Comparison of ENCODE assay signal across 8 cellular contexts in the genomic region with DNA sequence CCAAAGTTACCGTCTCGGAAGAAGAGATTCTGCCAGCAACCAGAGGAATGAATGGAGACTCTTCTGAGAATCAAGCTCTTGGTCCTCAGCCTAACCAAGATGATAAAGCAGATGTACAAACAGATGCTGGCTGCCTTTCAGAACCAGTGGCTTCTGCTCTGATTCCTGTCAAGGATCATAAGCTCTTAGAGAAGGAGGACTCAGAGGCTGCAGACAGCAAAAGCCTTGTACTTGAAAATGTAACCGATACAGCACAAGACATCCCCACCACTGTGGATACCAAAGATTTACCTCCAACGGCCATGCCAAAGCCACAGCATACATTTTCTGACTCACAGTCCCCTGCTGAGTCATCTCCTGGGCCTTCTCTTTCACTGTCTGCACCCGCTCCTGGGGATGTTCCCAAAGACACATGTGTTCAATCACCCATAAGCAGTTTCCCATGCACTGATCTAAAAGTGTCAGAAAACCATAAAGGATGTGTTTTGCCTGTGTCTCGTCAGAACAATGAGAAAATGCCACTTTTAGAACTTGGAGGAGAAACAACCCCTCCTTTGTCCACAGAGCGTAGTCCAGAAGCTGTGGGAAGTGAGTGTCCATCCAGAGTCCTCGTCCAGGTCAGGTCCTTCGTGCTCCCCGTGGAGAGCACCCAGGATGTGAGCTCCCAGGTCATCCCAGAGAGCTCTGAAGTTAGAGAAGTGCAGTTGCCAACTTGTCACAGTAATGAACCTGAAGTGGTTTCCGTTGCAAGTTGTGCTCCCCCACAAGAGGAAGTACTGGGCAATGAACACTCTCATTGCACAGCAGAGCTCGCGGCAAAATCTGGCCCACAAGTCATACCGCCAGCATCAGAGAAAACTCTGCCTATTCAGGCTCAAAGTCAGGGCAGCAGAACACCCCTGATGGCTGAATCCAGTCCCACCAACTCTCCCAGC.
DNase-seq lines count a peak whose midpoint lies in the region; ATAC-seq lines count a peak whose summit lies in the region.

No MANE protein-coding gene starts in this region.

- ATAC-seq in GM21786 (IDR thresholded peaks at IDR 0.05; ENCODE audit: unreplicated experiment), result peak; percentile 50

- no peak overlapping the region for H3K9ac ChIP-seq in trophoblast cell (ENCODE audit: low read length)

- H3K79me1 ChIP-seq in trophoblast cell (ENCODE audit: low read length), result no peaks in the 10 kb centered on the region

- no peak overlapping the region for H2BK120ac ChIP-seq in trophoblast cell (ENCODE audit: insufficient read depth, low read length, poor library complexity)

- H2BK5ac ChIP-seq in trophoblast cell (ENCODE audit: low read depth, low read length, poor library complexity), result no peak overlapping the region

- H4K8ac ChIP-seq in trophoblast cell (ENCODE audit: low read depth, low read length), result no peak overlapping the region

- H3K79me2 ChIP-seq in trophoblast cell (ENCODE audit: control insufficient read depth, insufficient read depth, low read length, poor library complexity), result no peaks in the 10 kb centered on the region

- H4K91ac ChIP-seq in trophoblast cell (ENCODE audit: low read depth, low read length), result no peak overlapping the region

- H3K4me2 ChIP-seq in trophoblast cell (ENCODE audit: low read length), result no peak overlapping the region

- no peaks in the 10 kb centered on the region for H3K27me3 ChIP-seq in trophoblast cell (ENCODE audit: insufficient read depth, low read length)

- no peaks in the 10 kb centered on the region for H3K4me1 ChIP-seq in trophoblast cell (ENCODE audit: control insufficient read depth in 1 of 2, insufficient read depth in 2 of 2, low read length in 2 of 2)

- no peak overlapping the region for H3K18ac ChIP-seq in trophoblast cell (ENCODE audit: low read length)

- WGBS in trophoblast cell (ENCODE audit: extremely low coverage, insufficient coverage, insufficient read length), result no CpG with 5 or more reads among the region's 14 CpGs

- no peak overlapping the region for H3K14ac ChIP-seq in trophoblast cell (ENCODE audit: low read length)

- DNase-seq in ELR (ENCODE audit: low read depth) (peak; percentile 96), LHCN-M2 (ENCODE audit: low read depth) (peak; percentile 99), trophoblast cell (peak; percentile 48 to 49), occipital lobe (lab: John Stamatoyannopoulos, UW) (no peak), NCI-H2171 (lab: John Stamatoyannopoulos, UW) (no peak)
- DNase-seq in activated CD4-positive, alpha-beta T cell treated with anti-CD3 and anti-CD28 coated beads for 4 hours, result peak; percentile 80 to 81
- DNase-seq in effector CD4-positive, alpha-beta T cell, result peak; percentile 73

- H4K12ac ChIP-seq in trophoblast cell (ENCODE audit: low read depth, low read length), result no peak overlapping the region

- H3K4me3 ChIP-seq in trophoblast cell (ENCODE audit: low read depth, low read length), result no peak overlapping the region

- H2BK12ac ChIP-seq in trophoblast cell (ENCODE audit: low read length), result no peak overlapping the region

- H3K4ac ChIP-seq in trophoblast cell (ENCODE audit: low read depth, low read length), result no peak overlapping the region

- no peak overlapping the region for H3K27ac ChIP-seq in trophoblast cell (ENCODE audit: low read depth, low read length)

- H3K36me3 ChIP-seq in trophoblast cell (ENCODE audit: control insufficient read depth in 1 of 2, insufficient read depth in 2 of 2, low read length in 2 of 2), result no peaks in the 10 kb centered on the region

- H2AFZ ChIP-seq in trophoblast cell (ENCODE audit: insufficient read depth, low read length, poor library complexity), result no peak overlapping the region

- no peak overlapping the region for H3K23ac ChIP-seq in trophoblast cell (ENCODE audit: low read length)

- no peaks in the 10 kb centered on the region for H3K9me3 ChIP-seq in trophoblast cell (ENCODE audit: insufficient read depth, low read depth, low read length)

- no peak overlapping the region for H2AK5ac ChIP-seq in trophoblast cell (ENCODE audit: low read length)

Comparison
In these comparisons a context has a peak if more than half of its experiments do, and no peak if none do; other contexts are left out.
1. DNase-seq: peak in ELR (single experiment), LHCN-M2 (single experiment), activated CD4-positive, alpha-beta T cell treated with anti-CD3 and anti-CD28 coated beads for 4 hours (2 of 2), effector CD4-positive, alpha-beta T cell (single experiment) and trophoblast cell (2 of 2); none in occipital lobe (single experiment) and NCI-H2171 (single experiment).